Comparison of ENCODE assay signal across 24 cellular contexts in the genomic region with DNA sequence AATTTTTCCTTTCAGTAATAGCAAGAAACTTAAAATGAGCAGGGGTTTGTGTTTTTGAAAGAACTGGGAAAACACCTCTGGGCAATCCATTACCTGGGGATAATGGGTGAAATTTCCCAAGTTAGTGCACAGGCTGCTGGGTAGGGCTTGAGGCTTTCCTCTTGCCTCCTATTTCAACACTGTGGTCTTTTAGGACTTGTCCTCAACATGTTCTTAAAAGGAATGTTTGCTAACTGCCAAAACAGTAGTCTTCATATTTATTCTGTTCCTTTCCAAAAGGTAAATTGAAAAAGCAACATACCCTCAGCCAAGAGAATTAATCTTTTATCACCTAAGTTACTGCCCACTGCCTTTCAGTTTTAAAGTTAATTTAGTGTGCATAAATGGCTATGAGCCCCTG.
"Had no signal": no experiment of that assay in that cellular context is flagged by ENCODE, and none has a peak within 500 bp of the region (broad histone marks: within the 10 kb centered on the region; RNA-seq: fewer than 3 reads in every experiment).

No MANE protein-coding gene starts in this region.

- ATAC-seq: activated T-cell treated with anti-CD3 and anti-CD28 coated beads, Interleukin-2, amount 50 U/mL, for 72 hours; natural killer cell treated with Interleukin-12 subunit alpha and Interleukin-12 subunit beta and Interleukin-15 and Interleukin-18, amount 100 ng/mL, for 72 hours; T-helper 17 cell had no signal

- DNase-seq: activated CD4-positive, alpha-beta memory T cell treated with anti-CD3 and anti-CD28 coated beads, Interleukin-2, amount 10 ng/mL, durations not matched to agents 7 days and 5 days; activated CD4-positive, alpha-beta T cell treated with anti-CD3 and anti-CD28 coated beads, Interleukin-2, amount 10 ng/mL, durations not matched to agents 24 days and 14 days; activated effector memory CD4-positive, alpha-beta T cell treated with anti-CD3 and anti-CD28 coated beads, Interleukin-2, amount 50 U/mL, for 16 hours; activated naive CD4-positive, alpha-beta T cell treated with anti-CD3 and anti-CD28 coated beads, Interleukin-2, amount 10 ng/mL, durations not matched to agents 7 days and 5 days; activated T-cell treated with anti-CD3 and anti-CD28 coated beads, Interleukin-2, amount 50 U/mL, for 72 hours; amygdala; erythroblast; foreskin melanocyte; glutamatergic neuron; immature natural killer cell; kidney glomerular epithelial cell; left ventricle myocardium superior; ovary; sigmoid colon; stimulated activated CD4-positive, alpha-beta T cell treated with anti-CD3 and anti-CD28 coated beads, Interleukin-4, amount 100 ng/mL, for 1 hour; stimulated activated naive CD4-positive, alpha-beta T cell; SW 1271; T-helper 17 cell; thyroid gland had no signal

- H3K9me3 Mint-ChIP-seq: activated CD4-positive, alpha-beta memory T cell treated with anti-CD3 and anti-CD28 coated beads, Interleukin-2, amount 10 ng/mL, durations not matched to agents 7 days and 5 days; activated CD4-positive, alpha-beta T cell treated with anti-CD3 and anti-CD28 coated beads, Interleukin-2, amount 10 ng/mL, durations not matched to agents 24 days and 14 days; activated naive CD4-positive, alpha-beta T cell treated with anti-CD3 and anti-CD28 coated beads, Interleukin-2, amount 10 ng/mL, durations not matched to agents 7 days and 5 days; activated T-cell treated with anti-CD3 and anti-CD28 coated beads, Interleukin-2, amount 50 U/mL, for 72 hours; immature natural killer cell; natural killer cell treated with Interleukin-12 subunit alpha and Interleukin-12 subunit beta and Interleukin-15 and Interleukin-18, amount 100 ng/mL, for 72 hours had no signal

- H3K4me1 Mint-ChIP-seq: activated CD4-positive, alpha-beta memory T cell treated with anti-CD3 and anti-CD28 coated beads, Interleukin-2, amount 10 ng/mL, durations not matched to agents 7 days and 5 days; activated CD4-positive, alpha-beta T cell treated with anti-CD3 and anti-CD28 coated beads, Interleukin-2, amount 10 ng/mL, durations not matched to agents 24 days and 14 days; activated naive CD4-positive, alpha-beta T cell treated with anti-CD3 and anti-CD28 coated beads, Interleukin-2, amount 10 ng/mL, durations not matched to agents 7 days and 5 days; immature natural killer cell had no signal

- H3K4me3 ChIP-seq: cardiac muscle cell, hepatocyte, ovary, sigmoid colon, thyroid gland had no signal

- H3K4me3 Mint-ChIP-seq: activated CD4-positive, alpha-beta memory T cell treated with anti-CD3 and anti-CD28 coated beads, Interleukin-2, amount 10 ng/mL, durations not matched to agents 7 days and 5 days; activated CD4-positive, alpha-beta T cell treated with anti-CD3 and anti-CD28 coated beads, Interleukin-2, amount 10 ng/mL, durations not matched to agents 24 days and 14 days; activated naive CD4-positive, alpha-beta T cell treated with anti-CD3 and anti-CD28 coated beads, Interleukin-2, amount 10 ng/mL, durations not matched to agents 7 days and 5 days; activated T-cell treated with anti-CD3 and anti-CD28 coated beads, Interleukin-2, amount 50 U/mL, for 72 hours; immature natural killer cell; memory B cell; natural killer cell treated with Interleukin-12 subunit alpha and Interleukin-12 subunit beta and Interleukin-15 and Interleukin-18, amount 100 ng/mL, for 72 hours; T-helper 17 cell had no signal

- H3K27me3 ChIP-seq: cardiac muscle cell, hepatocyte, neutrophil, ovary, sigmoid colon, thyroid gland had no signal

- H3K27me3 Mint-ChIP-seq: activated CD4-positive, alpha-beta T cell treated with anti-CD3 and anti-CD28 coated beads, Interleukin-2, amount 10 ng/mL, durations not matched to agents 24 days and 14 days; activated naive CD4-positive, alpha-beta T cell treated with anti-CD3 and anti-CD28 coated beads, Interleukin-2, amount 10 ng/mL, durations not matched to agents 7 days and 5 days; memory B cell; T-helper 17 cell had no signal

- H3K27ac ChIP-seq: cardiac muscle cell, hepatocyte, neutrophil, ovary, sigmoid colon had no signal

- H3K36me3 ChIP-seq: cardiac muscle cell, neutrophil, ovary, sigmoid colon, thyroid gland had no signal

- H3K36me3 Mint-ChIP-seq: activated naive CD4-positive, alpha-beta T cell treated with anti-CD3 and anti-CD28 coated beads, Interleukin-2, amount 10 ng/mL, durations not matched to agents 7 days and 5 days; immature natural killer cell; memory B cell; natural killer cell treated with Interleukin-12 subunit alpha and Interleukin-12 subunit beta and Interleukin-15 and Interleukin-18, amount 100 ng/mL, for 72 hours had no signal

- H3K9me3 ChIP-seq: neutrophil, ovary, sigmoid colon, thyroid gland had no signal

- H3K27ac Mint-ChIP-seq: activated CD4-positive, alpha-beta memory T cell treated with anti-CD3 and anti-CD28 coated beads, Interleukin-2, amount 10 ng/mL, durations not matched to agents 7 days and 5 days; activated CD4-positive, alpha-beta T cell treated with anti-CD3 and anti-CD28 coated beads, Interleukin-2, amount 10 ng/mL, durations not matched to agents 24 days and 14 days; activated naive CD4-positive, alpha-beta T cell treated with anti-CD3 and anti-CD28 coated beads, Interleukin-2, amount 10 ng/mL, durations not matched to agents 7 days and 5 days; activated T-cell treated with anti-CD3 and anti-CD28 coated beads, Interleukin-2, amount 50 U/mL, for 72 hours; immature natural killer cell; memory B cell; natural killer cell treated with Interleukin-12 subunit alpha and Interleukin-12 subunit beta and Interleukin-15 and Interleukin-18, amount 100 ng/mL, for 72 hours; T-helper 17 cell had no signal
